In genomic region chr11:66429983-66430602, GRCh38 we compare ENCODE assay signal across 8 cellular contexts. TPM values are rescaled to one million over a fixed set of nuclear protein-coding genes. Genes with fewer than 3 reads are reported as not detected.
DNase-seq lines count a peak whose midpoint lies in the region; ATAC-seq, FAIRE-seq and TF ChIP-seq lines count a peak whose summit lies in the region.

No MANE protein-coding gene starts in this region.

- peak in 1 of 2 donors; percentile 64 for ATAC-seq in CD4-positive, CD25-positive, alpha-beta regulatory T cell (ENCODE audit: low read depth in 2 of 2)
- ATAC-seq in natural killer cell treated with Interleukin-12 subunit alpha and Interleukin-12 subunit beta and Interleukin-15 and Interleukin-18, amount 100 ng/mL, for 72 hours, result peak; percentile 62 to 72
- no peak for ATAC-seq in GM19324 (IDR thresholded peaks at IDR 0.05; ENCODE audit: low FRiP score, unreplicated experiment)

- TF ChIP-seq EP300 in esophagus muscularis mucosa (IDR thresholded peaks at IDR 0.05), result no peak

- H2AFZ ChIP-seq in OCI-LY3 (ENCODE audit: low read depth, low read length), result no peak overlapping the region

- H3K4me3 Mint-ChIP-seq in CD4-positive, CD25-positive, alpha-beta regulatory T cell, result peak overlapping the region in 1 of 4 donors; percentile 7
- no peak overlapping the region for H3K4me3 Mint-ChIP-seq in natural killer cell treated with Interleukin-12 subunit alpha and Interleukin-12 subunit beta and Interleukin-15 and Interleukin-18, amount 100 ng/mL, for 72 hours

- H4K20me1 ChIP-seq in OCI-LY3 (ENCODE audit: insufficient read depth, low read length), result 0 out of 2 replicates have a peak, but pooled peaks cover 3% of the 10 kb centered on the region

- intact Hi-C loops in esophagus muscularis mucosa (cut with DNase I), result loop anchor here (1.0 kb wide), 1 partner anchor 22 kb away; no protein-coding TSS in a partner anchor

- H3K27me3 ChIP-seq in CD4-positive, CD25-positive, alpha-beta regulatory T cell (ENCODE audit: control insufficient read depth, insufficient read depth, low read length), result no peaks in the 10 kb centered on the region
- H3K27me3 ChIP-seq in OCI-LY3 (ENCODE audit: low read depth, low read length) (no peaks in the 10 kb centered on the region), esophagus muscularis mucosa (no peaks in the 10 kb centered on the region)

- no peaks in the 10 kb centered on the region for H3K9me3 Mint-ChIP-seq in CD4-positive, CD25-positive, alpha-beta regulatory T cell
- H3K9me3 Mint-ChIP-seq in natural killer cell treated with Interleukin-12 subunit alpha and Interleukin-12 subunit beta and Interleukin-15 and Interleukin-18, amount 100 ng/mL, for 72 hours, result no peaks in the 10 kb centered on the region

- no peaks in the 10 kb centered on the region for H3K9me3 ChIP-seq in CD4-positive, CD25-positive, alpha-beta regulatory T cell (ENCODE audit: control insufficient read depth in 2 of 2, low read length in 2 of 2)
- H3K9me3 ChIP-seq in OCI-LY3 (ENCODE audit: insufficient read depth, low read length) (no peaks in the 10 kb centered on the region), esophagus muscularis mucosa (no peaks in the 10 kb centered on the region)

- peak; percentile 90 for FAIRE-seq in HTR-8/SVneo (lab: Jason Lieb, UNC)

- peaks cover 0 to 7% (median 2%) of the 10 kb centered on the region in 4 donors for H3K4me1 Mint-ChIP-seq in CD4-positive, CD25-positive, alpha-beta regulatory T cell
- H3K4me1 Mint-ChIP-seq in natural killer cell treated with Interleukin-12 subunit alpha and Interleukin-12 subunit beta and Interleukin-15 and Interleukin-18, amount 100 ng/mL, for 72 hours (ENCODE audit: low read depth in 2 of 2), result peaks cover 0 to 6% of the 10 kb centered on the region in 2 donors

- no peak overlapping the region for H3K27ac ChIP-seq in CD4-positive, CD25-positive, alpha-beta regulatory T cell (ENCODE audit: insufficient read depth, low read length, poor library complexity, severe bottlenecking)
- no peak overlapping the region for H3K27ac ChIP-seq in OCI-LY3 (ENCODE audit: low read length)
- H3K27ac ChIP-seq in esophagus muscularis mucosa (replicated peaks in 1 of 4), result no peak overlapping the region

- H3K4me2 ChIP-seq in OCI-LY3 (ENCODE audit: low read length), result no peak overlapping the region

- H3K36me3 ChIP-seq in CD4-positive, CD25-positive, alpha-beta regulatory T cell (ENCODE audit: control insufficient read depth, insufficient read depth, low read length), result peaks cover 4% of the 10 kb centered on the region
- H3K36me3 ChIP-seq in OCI-LY3 (replicated peaks; ENCODE audit: low read depth, low read length) (peaks cover 8% of the 10 kb centered on the region), esophagus muscularis mucosa (peaks cover 10 to 50% (median 28%) of the 10 kb centered on the region in 4 donors)

- no peak overlapping the region for H3K4me3 ChIP-seq in CD4-positive, CD25-positive, alpha-beta regulatory T cell (ENCODE audit: low read depth, low read length)
- no peak overlapping the region for H3K4me3 ChIP-seq in OCI-LY3 (ENCODE audit: low read length)
- no peak overlapping the region for H3K4me3 ChIP-seq in esophagus muscularis mucosa

- H3K79me2 ChIP-seq in OCI-LY3 (ENCODE audit: low read length), result no peaks in the 10 kb centered on the region

- 30% methylated on average over 9 of the region's 9 CpGs for WGBS in esophagus muscularis mucosa

- peaks cover 14% of the 10 kb centered on the region for H3K36me3 Mint-ChIP-seq in CD4-positive, CD25-positive, alpha-beta regulatory T cell
- H3K36me3 Mint-ChIP-seq in natural killer cell treated with Interleukin-12 subunit alpha and Interleukin-12 subunit beta and Interleukin-15 and Interleukin-18, amount 100 ng/mL, for 72 hours, result peaks cover 11% of the 10 kb centered on the region

- H3K9ac ChIP-seq in OCI-LY3 (ENCODE audit: low read length), result no peak overlapping the region

- peak; percentile 46 to 77 (median 58) for DNase-seq in CD4-positive, CD25-positive, alpha-beta regulatory T cell
- DNase-seq in HTR-8/SVneo (ENCODE audit: insufficient read length, low spot score) (peak; percentile 87), activated T-cell treated with anti-CD3 and anti-CD28 coated beads for 1 hour (ENCODE audit: low read depth) (peak; percentile 64), esophagus muscularis mucosa (ENCODE audit: extremely low spot score) (no peak)
- peak; percentile 71 for DNase-seq in natural killer cell treated with Interleukin-12 subunit alpha and Interleukin-12 subunit beta and Interleukin-15 and Interleukin-18, amount 100 ng/mL, for 72 hours (ENCODE audit: low spot score)
- DNase-seq in stimulated activated naive CD4-positive, alpha-beta T cell (lab: John Stamatoyannopoulos, UW), result peak; percentile 13 to 62 (median 54)

- no peak for TF ChIP-seq POLR2A in esophagus muscularis mucosa (IDR thresholded peaks at IDR 0.05; ENCODE audit: low read depth)

- no peaks in the 10 kb centered on the region for H3K27me3 Mint-ChIP-seq in CD4-positive, CD25-positive, alpha-beta regulatory T cell
- H3K27me3 Mint-ChIP-seq in natural killer cell treated with Interleukin-12 subunit alpha and Interleukin-12 subunit beta and Interleukin-15 and Interleukin-18, amount 100 ng/mL, for 72 hours, result no peaks in the 10 kb centered on the region

- no peaks in the 10 kb centered on the region for H3K4me1 ChIP-seq in CD4-positive, CD25-positive, alpha-beta regulatory T cell (ENCODE audit: control insufficient read depth, insufficient read depth, low read length, poor library complexity, severe bottlenecking)
- no peaks in the 10 kb centered on the region for H3K4me1 ChIP-seq in OCI-LY3 (ENCODE audit: low read length)
- peaks cover 0 to 3% (median 0%) of the 10 kb centered on the region in 4 donors for H3K4me1 ChIP-seq in esophagus muscularis mucosa

- peak overlapping the region in 1 of 3 donors; percentile 26 for H3K27ac Mint-ChIP-seq in CD4-positive, CD25-positive, alpha-beta regulatory T cell
- H3K27ac Mint-ChIP-seq in natural killer cell treated with Interleukin-12 subunit alpha and Interleukin-12 subunit beta and Interleukin-15 and Interleukin-18, amount 100 ng/mL, for 72 hours, result no peak overlapping the region

- TF ChIP-seq CTCF in OCI-LY3 (IDR thresholded peaks at IDR 0.05; ENCODE audit: low read depth, low read length), result peak; percentile 96
- TF ChIP-seq CTCF in esophagus muscularis mucosa (IDR thresholded peaks at IDR 0.05), result peak; percentile 87 to 94 (median 88)

RNA-seq across cellular contexts. Expression of gene MRPL11, which starts 8.6 kb away (rescaled TPM):
- 22.7 TPM for total RNA-seq in CD4-positive, CD25-positive, alpha-beta regulatory T cell
- polyA plus RNA-seq in CD4-positive, CD25-positive, alpha-beta regulatory T cell, result 10 to 100 TPM; 80.4 to 96.9 (median 84.5) TPM
- total RNA-seq in esophagus muscularis mucosa, result 10 to 100 TPM; 46.1 to 51.5 (median 48.7) TPM
- 100 to 1,000 TPM in 1 of 2 donors, 10 to 100 TPM in 1; 58.7 to 112 TPM for total RNA-seq in natural killer cell treated with Interleukin-12 subunit alpha and Interleukin-12 subunit beta and Interleukin-15 and Interleukin-18, amount 100 ng/mL, for 72 hours

RNA-seq across cellular contexts. Expression of gene NPAS4, which starts 9.3 kb away (rescaled TPM):
- not detected for total RNA-seq in CD4-positive, CD25-positive, alpha-beta regulatory T cell
- not detected for polyA plus RNA-seq in CD4-positive, CD25-positive, alpha-beta regulatory T cell
- 1 to 10 TPM; 1.2 to 2.9 (median 1.5) TPM for total RNA-seq in esophagus muscularis mucosa
- not detected for total RNA-seq in natural killer cell treated with Interleukin-12 subunit alpha and Interleukin-12 subunit beta and Interleukin-15 and Interleukin-18, amount 100 ng/mL, for 72 hours

RNA-seq across cellular contexts. Expression of gene PELI3, which starts 36.6 kb away (rescaled TPM):
- 9.6 TPM for total RNA-seq in CD4-positive, CD25-positive, alpha-beta regulatory T cell
- 1 to 10 TPM; 4.4 to 9.3 (median 5.7) TPM for polyA plus RNA-seq in CD4-positive, CD25-positive, alpha-beta regulatory T cell
- 10 to 100 TPM; 28.7 to 50.4 (median 37.7) TPM for total RNA-seq in esophagus muscularis mucosa
- total RNA-seq in natural killer cell treated with Interleukin-12 subunit alpha and Interleukin-12 subunit beta and Interleukin-15 and Interleukin-18, amount 100 ng/mL, for 72 hours, result 1 to 10 TPM; 5.4 to 6.0 TPM

RNA-seq across cellular contexts. Expression of gene DPP3, which starts 50.1 kb away (rescaled TPM):
- 29.5 TPM for total RNA-seq in CD4-positive, CD25-positive, alpha-beta regulatory T cell
- 10 to 100 TPM; 27.1 to 38.7 (median 32.8) TPM for polyA plus RNA-seq in CD4-positive, CD25-positive, alpha-beta regulatory T cell
- total RNA-seq in esophagus muscularis mucosa, result 10 to 100 TPM; 17.8 to 33.3 (median 20.2) TPM
- total RNA-seq in natural killer cell treated with Interleukin-12 subunit alpha and Interleukin-12 subunit beta and Interleukin-15 and Interleukin-18, amount 100 ng/mL, for 72 hours, result 100 to 1,000 TPM in 1 of 2 donors, 10 to 100 TPM in 1; 77.4 to 122 TPM

RNA-seq across cellular contexts. Expression of gene SLC29A2, which starts 58.5 kb away (rescaled TPM):
- total RNA-seq in CD4-positive, CD25-positive, alpha-beta regulatory T cell, result 3.4 TPM
- 1 to 10 TPM in 3 of 4 donors, under 1 TPM in 1; 0.83 to 2.3 (median 1.6) TPM for polyA plus RNA-seq in CD4-positive, CD25-positive, alpha-beta regulatory T cell
- 1 to 10 TPM in 3 of 4 donors, under 1 TPM in 1; 0.50 to 3.6 (median 1.7) TPM for total RNA-seq in esophagus muscularis mucosa
- total RNA-seq in natural killer cell treated with Interleukin-12 subunit alpha and Interleukin-12 subunit beta and Interleukin-15 and Interleukin-18, amount 100 ng/mL, for 72 hours, result 10 to 100 TPM in 1 of 2 donors, 1 to 10 TPM in 1; 2.4 to 13.6 TPM
